In the genomic region with DNA sequence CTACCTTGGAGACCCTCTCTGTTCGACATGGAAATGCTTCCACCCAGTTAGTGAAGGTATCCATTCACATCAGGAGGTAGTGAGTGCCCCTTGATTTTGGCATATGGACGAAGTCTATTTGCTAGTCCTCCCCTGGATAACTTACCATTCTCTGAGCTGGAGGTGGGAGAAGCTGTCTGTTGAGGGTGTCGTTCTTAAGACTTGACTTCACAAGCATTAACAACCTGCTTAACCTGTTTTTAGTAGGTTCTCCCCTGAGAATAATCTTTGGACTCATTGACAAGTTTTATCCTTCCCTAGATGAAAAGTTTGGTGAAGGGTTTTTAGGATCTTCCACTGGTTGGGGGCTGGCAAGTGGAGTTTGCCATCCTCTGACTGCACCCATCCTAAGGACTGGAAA, we compare ENCODE assay signal across 19 cellular contexts.
A peak's percentile ranks its signal among the peaks of the same experiment; 100 is the strongest.
DNase-seq lines count a peak whose midpoint lies in the region; TF ChIP-seq lines count a peak whose summit lies in the region.
"Had no signal": no experiment of that assay in that cellular context is flagged by ENCODE, and none has a peak within 500 bp of the region (broad histone marks: within the 10 kb centered on the region; RNA-seq: fewer than 3 reads in every experiment).

No MANE protein-coding gene starts in this region.

- no peaks in the 10 kb centered on the region for H3K27me3 ChIP-seq in SJSA1 (replicated peaks)
- no peaks in the 10 kb centered on the region for H3K27me3 ChIP-seq in skeletal muscle satellite cell (ENCODE audit: control insufficient read depth, insufficient read depth, low read length)
- H3K27me3 ChIP-seq: BLaER1, Peyer's patch had no signal

- peaks cover 28% of the 10 kb centered on the region for H3K4me1 ChIP-seq in SJSA1 (replicated peaks)
- peaks cover 30% of the 10 kb centered on the region for H3K4me1 ChIP-seq in skeletal muscle satellite cell (ENCODE audit: control insufficient read depth, insufficient read depth, low read length)
- H3K4me1 ChIP-seq: BLaER1, Caco-2, Peyer's patch had no signal

- peak overlapping the region; percentile 90 for H3K27ac ChIP-seq in SJSA1
- peak overlapping the region; percentile 78 for H3K27ac ChIP-seq in epithelial cell of prostate
- H3K27ac ChIP-seq: BLaER1, Peyer's patch had no signal

- H3K4me3 ChIP-seq in SJSA1 (no peak overlapping the region), skeletal muscle satellite cell (ENCODE audit: low read length) (no peak overlapping the region)
- H3K4me3 ChIP-seq: BLaER1, Peyer's patch had no signal

- no peak overlapping the region for H3K4me3 Mint-ChIP-seq in HFFc6
- H3K4me3 Mint-ChIP-seq: CD4-positive, alpha-beta T cell had no signal

- in situ Hi-C loops in KBM-7 (cut with MboI; ENCODE audit: low pct_unique_long_range_greater_than_20kb, low sequenced_read_pairs) = no loop called here

- H3K36me3 Mint-ChIP-seq in HFFc6 (ENCODE audit: low read depth) = peaks cover 17% of the 10 kb centered on the region

- DNase-seq in HFFc6 (no peak), SJSA1 (ENCODE audit: low read depth in 1 of 2, low spot score in 2 of 2) (no peak), epithelial cell of prostate (ENCODE audit: low read depth, low spot score) (no peak), GM10266 (ENCODE audit: extremely low spot score) (no peak), KBM-7 (no peak)
- DNase-seq in stimulated activated CD4-positive, alpha-beta T cell treated with anti-CD3 and anti-CD28 coated beads, Interleukin-15, amount 100 ng/mL, for 24 hours = no peak
- DNase-seq: ACHN; Caco-2; CD4-positive, alpha-beta T cell; MM.1S; NCI-H1048; NCI-H1436; NCI-H187 treated with DMSO at 0.1 percent for 48 hours; NCI-H345; NCI-H524; NCI-H82; Peyer's patch had no signal

- peaks cover 63% of the 10 kb centered on the region for H3K4me1 Mint-ChIP-seq in HFFc6 (ENCODE audit: low read depth)

- H3K27ac Mint-ChIP-seq in HFFc6 = peak overlapping the region; percentile 94
- H3K27ac Mint-ChIP-seq: CD4-positive, alpha-beta T cell had no signal

- H3K9me3 ChIP-seq in SJSA1 (replicated peaks) = no peaks in the 10 kb centered on the region
- H3K9me3 ChIP-seq in skeletal muscle satellite cell (replicated peaks; ENCODE audit: low read length) = no peaks in the 10 kb centered on the region
- H3K9me3 ChIP-seq: BLaER1, Caco-2, Peyer's patch had no signal

- no peaks in the 10 kb centered on the region for H3K27me3 Mint-ChIP-seq in HFFc6 (ENCODE audit: insufficient read depth)
- H3K27me3 Mint-ChIP-seq: CD4-positive, alpha-beta T cell had no signal

- H3K9ac ChIP-seq in skeletal muscle satellite cell (ENCODE audit: low read depth, low read length) = peak overlapping the region; percentile 45
- H3K9ac ChIP-seq: BLaER1 had no signal

- no peaks in the 10 kb centered on the region for H3K36me3 ChIP-seq in SJSA1
- H3K36me3 ChIP-seq in skeletal muscle satellite cell (ENCODE audit: insufficient read depth, low read length) = no peaks in the 10 kb centered on the region
- H3K36me3 ChIP-seq: BLaER1, Peyer's patch had no signal

- H3K9me3 Mint-ChIP-seq in HFFc6 = no peaks in the 10 kb centered on the region

- H3K4me2 ChIP-seq in skeletal muscle satellite cell (ENCODE audit: low read length) = no peak overlapping the region
- H3K4me2 ChIP-seq: BLaER1 had no signal

- TF ChIP-seq CTCF in HFFc6 (IDR thresholded peaks at IDR 0.05) (no peak), GM10266 (IDR thresholded peaks at IDR 0.05; ENCODE audit: control insufficient read depth, insufficient read depth, low read depth, missing control alignments) (no peak)
